Comparison of ENCODE assay signal across 10 cellular contexts in genomic region chr13:106281426-106281825, GRCh38.
"Had no signal": no experiment of that assay in that cellular context is flagged by ENCODE, and none has a peak within 500 bp of the region (broad histone marks: within the 10 kb centered on the region; RNA-seq: fewer than 3 reads in every experiment).

No MANE protein-coding gene starts in this region.

- H3K9ac ChIP-seq: GM23248 had no signal

- H3K4me1 Mint-ChIP-seq: IgD-negative memory B cell had no signal

- ATAC-seq: HCT116, HepG2 had no signal

- H3K27me3 Mint-ChIP-seq: IgD-negative memory B cell had no signal

- H3K4me3 Mint-ChIP-seq: HFFc6, IgD-negative memory B cell had no signal

- DNase-seq: GM23248, GOT3, H7, HFFc6, KBM-7 had no signal

- H3K27ac Mint-ChIP-seq: HFFc6, IgD-negative memory B cell had no signal

- H3K36me3 ChIP-seq: HAP-1 had no signal

- H3K27ac ChIP-seq: GM23248, HL-60 had no signal

- H3K4me3 ChIP-seq: GM23248, HAP-1 had no signal

- H3K36me3 Mint-ChIP-seq: IgD-negative memory B cell had no signal

- H3K4me1 ChIP-seq: HAP-1 had no signal
